In genomic region chr20:43923322-43923721, GRCh38 we compare ENCODE assay signal across 19 cellular contexts. TPM values are rescaled to one million over a fixed set of nuclear protein-coding genes. Genes with fewer than 3 reads are reported as not detected.
DNase-seq lines count a peak whose midpoint lies in the region; ATAC-seq, FAIRE-seq and TF ChIP-seq lines count a peak whose summit lies in the region.
"Had no signal": no experiment of that assay in that cellular context is flagged by ENCODE, and none has a peak within 500 bp of the region (broad histone marks: within the 10 kb centered on the region; RNA-seq: fewer than 3 reads in every experiment).

No MANE protein-coding gene starts in this region.

- POLR2A ChIA-PET in activated CD4-positive, alpha-beta T cell treated with anti-CD3 and anti-CD28 coated beads for 36 hours (lab: Charles Lee) = no interaction called here
- POLR2A ChIA-PET in activated CD4-positive, alpha-beta T cell treated with anti-CD3 and anti-CD28 coated beads, Interleukin-2, amount 10 ng/mL, durations not matched to agents 7 days and 5 days (lab: Charles Lee) = no interaction called here
- POLR2A ChIA-PET in A673 (lab: Charles Lee; ENCODE audit: low non-redundant PET) (no interaction called here), WTC11 (lab: Charles Lee) (no interaction called here)

- H3K4me3 Mint-ChIP-seq in activated CD4-positive, alpha-beta T cell treated with anti-CD3 and anti-CD28 coated beads for 36 hours = no peak overlapping the region
- H3K4me3 Mint-ChIP-seq in activated CD4-positive, alpha-beta T cell treated with anti-CD3 and anti-CD28 coated beads, Interleukin-2, amount 10 ng/mL, durations not matched to agents 7 days and 5 days = no peak overlapping the region
- no peak overlapping the region for H3K4me3 Mint-ChIP-seq in WTC11

- H3K9me3 ChIP-seq in A673 (ENCODE audit: low read depth, low read length, poor library complexity, severe bottlenecking) = no peaks in the 10 kb centered on the region
- H3K9me3 ChIP-seq: Caco-2, Peyer's patch had no signal

- no peak for TF ChIP-seq CTCF in A673 (conservative IDR thresholded peaks at IDR 0.05; ENCODE audit: low read depth, low read length)
- TF ChIP-seq CTCF in WTC11 (IDR thresholded peaks at IDR 0.05) = no peak

- CTCF ChIA-PET in activated CD4-positive, alpha-beta T cell treated with anti-CD3 and anti-CD28 coated beads for 36 hours (lab: Charles Lee) = interaction anchor here (0.6 kb wide), 1 partner anchor 87 kb away, joined by 3 read pairs; no protein-coding TSS in a partner anchor
- CTCF ChIA-PET in activated CD4-positive, alpha-beta T cell treated with anti-CD3 and anti-CD28 coated beads, Interleukin-2, amount 10 ng/mL, durations not matched to agents 7 days and 5 days (lab: Charles Lee) = no interaction called here
- CTCF ChIA-PET in A673 (lab: Charles Lee) (no interaction called here), WTC11 (lab: Charles Lee) (no interaction called here)

- no peak overlapping the region for H3K4me3 ChIP-seq in A673 (ENCODE audit: low read depth, low read length, poor library complexity, severe bottlenecking)
- H3K4me3 ChIP-seq: Peyer's patch had no signal

- H3K36me3 ChIP-seq in A673 (ENCODE audit: insufficient read depth, low read length, poor library complexity, severe bottlenecking) = no peaks in the 10 kb centered on the region
- H3K36me3 ChIP-seq: Peyer's patch had no signal

- peaks cover 86% of the 10 kb centered on the region for H3K4me1 ChIP-seq in A673 (ENCODE audit: insufficient read depth, low read length, poor library complexity, severe bottlenecking)
- H3K4me1 ChIP-seq: Caco-2 had no signal

- peak overlapping the region; percentile 90 for H3K27ac ChIP-seq in A673 (ENCODE audit: low read depth, low read length, poor library complexity, severe bottlenecking)
- H3K27ac ChIP-seq: HL-60, Peyer's patch had no signal

- peaks cover 35% of the 10 kb centered on the region for H3K27me3 Mint-ChIP-seq in activated CD4-positive, alpha-beta T cell treated with anti-CD3 and anti-CD28 coated beads for 36 hours
- peaks cover 70% of the 10 kb centered on the region for H3K27me3 Mint-ChIP-seq in activated CD4-positive, alpha-beta T cell treated with anti-CD3 and anti-CD28 coated beads, Interleukin-2, amount 10 ng/mL, durations not matched to agents 7 days and 5 days
- H3K27me3 Mint-ChIP-seq in WTC11 (ENCODE audit: low read depth) = peaks cover 4% of the 10 kb centered on the region

- peak; percentile 61 for ATAC-seq in activated CD4-positive, alpha-beta T cell treated with anti-CD3 and anti-CD28 coated beads for 36 hours
- ATAC-seq in WTC11 (no peak), GM21529 (IDR thresholded peaks at IDR 0.05; ENCODE audit: unreplicated experiment) (no peak)
- ATAC-seq: HCT116 had no signal

- H3K36me3 Mint-ChIP-seq in activated CD4-positive, alpha-beta T cell treated with anti-CD3 and anti-CD28 coated beads for 36 hours (ENCODE audit: low read depth) = no peaks in the 10 kb centered on the region
- H3K36me3 Mint-ChIP-seq in activated CD4-positive, alpha-beta T cell treated with anti-CD3 and anti-CD28 coated beads, Interleukin-2, amount 10 ng/mL, durations not matched to agents 7 days and 5 days (ENCODE audit: low read depth) = no peaks in the 10 kb centered on the region
- no peaks in the 10 kb centered on the region for H3K36me3 Mint-ChIP-seq in WTC11

- BruUV-seq in A673 (replicated peaks; lab: Mats Ljungman, UMichigan) = no TSS peak

- no peaks in the 10 kb centered on the region for H3K27me3 ChIP-seq in A673 (replicated peaks; ENCODE audit: insufficient read depth, low read depth, low read length, poor library complexity)
- H3K27me3 ChIP-seq: Peyer's patch had no signal

- intact Hi-C loops in activated CD4-positive, alpha-beta T cell treated with anti-CD3 and anti-CD28 coated beads for 36 hours (cut with DNase I, micrococcal nuclease) = loop anchor here in 1 of 2 experiments (5.0 kb wide), 1 partner anchor 34 kb away; no protein-coding TSS in a partner anchor
- intact Hi-C loops in A673 (cut with micrococcal nuclease; ENCODE audit: unreplicated experiment) = no loop called here

- peaks cover 57% of the 10 kb centered on the region for H3K4me1 Mint-ChIP-seq in activated CD4-positive, alpha-beta T cell treated with anti-CD3 and anti-CD28 coated beads for 36 hours
- H3K4me1 Mint-ChIP-seq in activated CD4-positive, alpha-beta T cell treated with anti-CD3 and anti-CD28 coated beads, Interleukin-2, amount 10 ng/mL, durations not matched to agents 7 days and 5 days = peaks cover 50% of the 10 kb centered on the region
- H3K4me1 Mint-ChIP-seq in WTC11 = peaks cover 16% of the 10 kb centered on the region

- no peak overlapping the region for H3K27ac Mint-ChIP-seq in activated CD4-positive, alpha-beta T cell treated with anti-CD3 and anti-CD28 coated beads for 36 hours
- no peak overlapping the region for H3K27ac Mint-ChIP-seq in activated CD4-positive, alpha-beta T cell treated with anti-CD3 and anti-CD28 coated beads, Interleukin-2, amount 10 ng/mL, durations not matched to agents 7 days and 5 days
- peak overlapping the region; percentile 35; the same call in 1 of the 2 replicates for H3K27ac Mint-ChIP-seq in WTC11

- peak; percentile 47 for DNase-seq in activated CD4-positive, alpha-beta T cell treated with anti-CD3 and anti-CD28 coated beads for 36 hours
- DNase-seq in activated CD4-positive, alpha-beta T cell treated with anti-CD3 and anti-CD28 coated beads, Interleukin-2, amount 10 ng/mL, durations not matched to agents 7 days and 5 days = no peak
- DNase-seq in A673 (ENCODE audit: low spot score) = no peak
- DNase-seq in HTR-8/SVneo (ENCODE audit: insufficient read length, low spot score) = no peak
- no peak for DNase-seq in WTC11 (ENCODE audit: low spot score)
- DNase-seq in retina = no peak
- DNase-seq in T-helper 1 cell = no peak
- DNase-seq: 8988T, C1 segment of cervical spinal cord, Caco-2, DMS53, KG1, NCI-H1092 treated with DMSO at 0.1 percent for 48 hours, NCI-H1694, SHP77 treated with DMSO at 0.1 percent for 48 hours had no signal

- FAIRE-seq in HTR-8/SVneo (lab: Jason Lieb, UNC) = peak; percentile 91

- H3K9me3 Mint-ChIP-seq in activated CD4-positive, alpha-beta T cell treated with anti-CD3 and anti-CD28 coated beads for 36 hours (ENCODE audit: low read depth) = no peaks in the 10 kb centered on the region
- no peaks in the 10 kb centered on the region for H3K9me3 Mint-ChIP-seq in activated CD4-positive, alpha-beta T cell treated with anti-CD3 and anti-CD28 coated beads, Interleukin-2, amount 10 ng/mL, durations not matched to agents 7 days and 5 days
- H3K9me3 Mint-ChIP-seq in WTC11 = peaks cover 5% of the 10 kb centered on the region

TF ChIP-seq in WTC11, 78 proteins besides CTCF, POLR2A, EP300 and RAD21:
- TF ChIP-seq SP1 (CRISPR knock-in tag; conservative IDR thresholded peaks at IDR 0.05) (no peak), FOXJ3 (CRISPR knock-in tag; IDR thresholded peaks at IDR 0.05; ENCODE audit: borderline replicate concordance) (no peak), ATF1 (CRISPR knock-in tag; IDR thresholded peaks at IDR 0.05) (no peak), IRF1 (CRISPR knock-in tag; IDR thresholded peaks at IDR 0.05) (no peak)

RNA-seq across cellular contexts. Expression of gene TOX2, which starts 8.7 kb away (rescaled TPM):
- 1 to 10 TPM; 1.6 to 3.0 TPM for total RNA-seq in activated CD4-positive, alpha-beta T cell treated with anti-CD3 and anti-CD28 coated beads for 36 hours
- 1 to 10 TPM; 1.5 to 1.9 TPM for total RNA-seq in activated CD4-positive, alpha-beta T cell treated with anti-CD3 and anti-CD28 coated beads, Interleukin-2, amount 10 ng/mL, durations not matched to agents 7 days and 5 days
- total RNA-seq in A673 (2021) (107 and 117 TPM in 2 replicates), WTC11 (2021) (1.9 to 3.4 TPM (median 2.4 TPM) in 3 replicates)
- total RNA-seq: Caco-2 had no signal

Comparison
In these comparisons a context has a peak if more than half of its experiments do, and no peak if none do; other contexts are left out.
1. RNA of gene TOX2, which starts 8.7 kb away (total RNA-seq): 107 to 117 TPM in A673; 1.9 to 3.4 TPM in WTC11, 1.6 to 3.0 TPM in activated CD4-positive, alpha-beta T cell treated with anti-CD3 and anti-CD28 coated beads for 36 hours and 1.5 to 1.9 TPM in activated CD4-positive, alpha-beta T cell treated with anti-CD3 and anti-CD28 coated beads, Interleukin-2, amount 10 ng/mL, durations not matched to agents 7 days and 5 days; every median in the first group is over 10 times any median in the second.